1 cellular context compared by ENCODE assay signal in the genomic region with DNA sequence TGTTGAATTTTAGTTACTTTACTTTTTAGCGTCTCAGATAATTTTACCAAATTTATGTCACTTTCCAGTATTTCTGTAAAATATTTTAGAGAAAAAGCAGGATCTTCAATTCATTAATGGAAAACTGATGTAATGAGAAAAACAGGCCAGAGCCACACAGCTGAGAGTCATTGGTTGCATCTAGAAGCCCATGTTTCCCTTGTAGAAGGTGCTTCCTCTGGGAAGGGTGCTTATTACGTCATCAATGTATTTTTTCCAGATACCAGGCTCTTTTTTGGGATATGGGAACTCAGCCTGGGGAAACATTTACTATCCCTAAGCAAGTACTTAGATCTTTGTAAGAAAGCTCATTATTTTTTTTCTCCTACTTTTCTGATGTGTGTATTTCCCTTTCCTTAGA.
TF ChIP-seq lines count a peak whose summit lies in the region.

No MANE protein-coding gene starts in this region.

TF ChIP-seq in liver, 16 proteins besides CTCF, POLR2A, EP300 and RAD21 (continued from another document):
- TF ChIP-seq, protein P1, sequence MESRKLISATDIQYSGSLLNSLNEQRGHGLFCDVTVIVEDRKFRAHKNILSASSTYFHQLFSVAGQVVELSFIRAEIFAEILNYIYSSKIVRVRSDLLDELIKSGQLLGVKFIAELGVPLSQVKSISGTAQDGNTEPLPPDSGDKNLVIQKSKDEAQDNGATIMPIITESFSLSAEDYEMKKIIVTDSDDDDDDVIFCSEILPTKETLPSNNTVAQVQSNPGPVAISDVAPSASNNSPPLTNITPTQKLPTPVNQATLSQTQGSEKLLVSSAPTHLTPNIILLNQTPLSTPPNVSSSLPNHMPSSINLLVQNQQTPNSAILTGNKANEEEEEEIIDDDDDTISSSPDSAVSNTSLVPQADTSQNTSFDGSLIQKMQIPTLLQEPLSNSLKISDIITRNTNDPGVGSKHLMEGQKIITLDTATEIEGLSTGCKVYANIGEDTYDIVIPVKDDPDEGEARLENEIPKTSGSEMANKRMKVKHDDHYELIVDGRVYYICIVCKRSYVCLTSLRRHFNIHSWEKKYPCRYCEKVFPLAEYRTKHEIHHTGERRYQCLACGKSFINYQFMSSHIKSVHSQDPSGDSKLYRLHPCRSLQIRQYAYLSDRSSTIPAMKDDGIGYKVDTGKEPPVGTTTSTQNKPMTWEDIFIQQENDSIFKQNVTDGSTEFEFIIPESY (IDR thresholded peaks at IDR 0.05): no peak
- TF ChIP-seq FOXA2 (IDR thresholded peaks at IDR 0.05) (no peak), REST (IDR thresholded peaks at IDR 0.05) (no peak), RXRA (IDR thresholded peaks at IDR 0.05) (no peak), HNF4A (conservative IDR thresholded peaks at IDR 0.05) (no peak), HNF4G (IDR thresholded peaks at IDR 0.05) (no peak), YY1 (IDR thresholded peaks at IDR 0.05) (no peak)
TF ChIP-seq in liver: peak in this region for 0.
